In the genomic region with DNA sequence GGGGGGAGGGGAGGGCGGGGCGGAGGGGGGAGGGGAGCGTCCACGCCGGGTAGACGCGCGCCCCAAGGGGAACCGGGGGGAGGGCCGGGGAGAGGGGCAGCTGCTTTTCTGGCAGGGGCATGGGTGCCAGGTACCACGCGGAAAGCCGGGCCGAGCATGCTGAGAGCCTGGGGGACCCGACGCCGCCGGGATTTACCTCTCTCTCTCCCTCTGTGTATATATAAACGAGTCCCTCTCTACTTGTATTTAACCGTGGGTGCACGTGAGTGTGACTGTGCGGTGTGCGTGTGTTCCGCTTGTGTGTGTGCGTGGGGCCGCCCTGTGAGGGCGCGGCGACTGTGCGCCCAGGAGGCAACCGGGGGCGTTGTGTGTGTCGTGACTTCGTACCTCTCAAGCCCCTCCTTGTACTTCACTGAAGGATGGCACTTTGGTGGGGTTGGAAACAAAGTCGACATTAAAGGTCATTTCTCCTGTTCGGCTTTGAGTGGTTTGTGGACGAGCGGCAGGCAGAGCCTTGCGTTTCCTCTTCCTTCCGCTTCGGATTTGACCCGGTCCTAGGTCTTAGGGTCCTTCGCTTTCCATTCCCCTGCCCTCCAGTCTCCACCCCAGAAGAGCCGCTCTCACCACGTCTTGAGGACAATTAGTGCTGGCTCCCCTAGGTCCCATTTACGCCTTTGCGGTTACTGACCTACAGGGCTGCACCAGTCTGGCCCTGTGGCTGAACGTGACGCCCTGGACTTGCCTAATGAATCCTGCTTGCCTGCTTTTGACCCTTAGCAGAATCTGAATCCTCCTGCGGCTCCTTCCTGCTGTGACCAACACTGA, we compare ENCODE assay signal across 10 cellular contexts. TPM values are rescaled to one million over a fixed set of nuclear protein-coding genes. Genes with fewer than 3 reads are reported as not detected.
DNase-seq lines count a peak whose midpoint lies in the region; ATAC-seq and TF ChIP-seq lines count a peak whose summit lies in the region.
"Had no signal": no experiment of that assay in that cellular context is flagged by ENCODE, and none has a peak within 500 bp of the region (broad histone marks: within the 10 kb centered on the region; RNA-seq: fewer than 3 reads in every experiment).

No MANE protein-coding gene starts in this region.

- CTCF ChIA-PET in activated CD8-positive, alpha-beta T cell treated with anti-CD3 and anti-CD28 coated beads for 36 hours (lab: Charles Lee) = interaction anchor here (0.6 to 6.3 kb wide), 2 partner anchors 14 to 1140 kb away, joined by 3 to 27 read pairs; no protein-coding TSS in a partner anchor

- POLR2A ChIA-PET in activated CD8-positive, alpha-beta T cell treated with anti-CD3 and anti-CD28 coated beads for 36 hours (lab: Charles Lee) = no interaction called here

- H4K20me1 ChIP-seq in hepatocyte (ENCODE audit: insufficient read depth, poor library complexity, severe bottlenecking) = no peaks in the 10 kb centered on the region

- no peak overlapping the region for H3K27ac Mint-ChIP-seq in activated CD4-positive, alpha-beta T cell treated with anti-CD3 and anti-CD28 coated beads, Interleukin-2, amount 10 ng/mL, durations not matched to agents 24 days and 14 days
- no peak overlapping the region for H3K27ac Mint-ChIP-seq in activated CD8-positive, alpha-beta T cell treated with anti-CD3 and anti-CD28 coated beads for 36 hours

- H2AFZ ChIP-seq in hepatocyte = no peak overlapping the region

- DNase-seq in activated CD4-positive, alpha-beta T cell treated with anti-CD3 and anti-CD28 coated beads, Interleukin-2, amount 10 ng/mL, durations not matched to agents 24 days and 14 days = no peak
- no peak for DNase-seq in activated CD4-positive, alpha-beta T cell treated with anti-CD3 and anti-CD28 coated beads, Interleukin-2, amount 50 U/mL, for 48 hours
- DNase-seq in activated CD8-positive, alpha-beta T cell treated with anti-CD3 and anti-CD28 coated beads for 36 hours = peak; percentile 9
- DNase-seq in hepatocyte (ENCODE audit: low spot score) (no peak), sciatic nerve (ENCODE audit: low spot score) (peak; percentile 45), globus pallidus (ENCODE audit: low spot score) (no peak), ureter (ENCODE audit: low spot score) (no peak)
- DNase-seq: ACHN, GDM1 had no signal

- H3K36me3 ChIP-seq in hepatocyte (replicated peaks; ENCODE audit: insufficient read depth, low read depth) = no peaks in the 10 kb centered on the region

- no peak for TF ChIP-seq CTCF in activated CD8-positive, alpha-beta T cell treated with anti-CD3 and anti-CD28 coated beads for 36 hours (IDR thresholded peaks at IDR 0.05)
- TF ChIP-seq CTCF in hepatocyte (IDR thresholded peaks at IDR 0.05; ENCODE audit: poor library complexity) = no peak

- H3K9me2 ChIP-seq in hepatocyte (replicated peaks; ENCODE audit: insufficient read depth) = no peaks in the 10 kb centered on the region

- H3K4me1 ChIP-seq in hepatocyte (ENCODE audit: insufficient read depth) = no peaks in the 10 kb centered on the region

- ATAC-seq in activated CD8-positive, alpha-beta T cell treated with anti-CD3 and anti-CD28 coated beads for 36 hours = no peak
- ATAC-seq in sciatic nerve (no peak), GM19397 (IDR thresholded peaks at IDR 0.05; ENCODE audit: unreplicated experiment) (no peak)

- no peaks in the 10 kb centered on the region for H3K9me3 Mint-ChIP-seq in activated CD4-positive, alpha-beta T cell treated with anti-CD3 and anti-CD28 coated beads, Interleukin-2, amount 10 ng/mL, durations not matched to agents 24 days and 14 days
- H3K9me3 Mint-ChIP-seq in activated CD8-positive, alpha-beta T cell treated with anti-CD3 and anti-CD28 coated beads for 36 hours = no peaks in the 10 kb centered on the region

- H3K79me2 ChIP-seq in hepatocyte = no peaks in the 10 kb centered on the region

- H3K4me3 Mint-ChIP-seq in activated CD4-positive, alpha-beta T cell treated with anti-CD3 and anti-CD28 coated beads, Interleukin-2, amount 10 ng/mL, durations not matched to agents 24 days and 14 days = peak overlapping the region; percentile 58
- peak overlapping the region; percentile 60 for H3K4me3 Mint-ChIP-seq in activated CD8-positive, alpha-beta T cell treated with anti-CD3 and anti-CD28 coated beads for 36 hours

- peaks cover 52% of the 10 kb centered on the region for H3K27me3 ChIP-seq in hepatocyte

- H3K4me2 ChIP-seq in hepatocyte = peak overlapping the region; percentile 87

- no peaks in the 10 kb centered on the region for H3K36me3 Mint-ChIP-seq in activated CD4-positive, alpha-beta T cell treated with anti-CD3 and anti-CD28 coated beads, Interleukin-2, amount 10 ng/mL, durations not matched to agents 24 days and 14 days (ENCODE audit: low read depth)
- H3K36me3 Mint-ChIP-seq in activated CD8-positive, alpha-beta T cell treated with anti-CD3 and anti-CD28 coated beads for 36 hours (ENCODE audit: low read depth) = no peaks in the 10 kb centered on the region

- no peak overlapping the region for H3K4me3 ChIP-seq in hepatocyte

- no peak overlapping the region for H3K27ac ChIP-seq in hepatocyte

- WGBS in hepatocyte (ENCODE audit: low lambda C conversion rate, missing lambda C conversion rate) = 73% methylated on average over 32 of the region's 50 CpGs

- H3K9me3 ChIP-seq in hepatocyte (ENCODE audit: low read depth) = no peaks in the 10 kb centered on the region

- intact Hi-C loops in activated CD4-positive, alpha-beta T cell treated with anti-CD3 and anti-CD28 coated beads, Interleukin-2, amount 10 ng/mL, durations not matched to agents 24 days and 14 days (cut with micrococcal nuclease) = loop anchor here (5.0 kb wide), 1 partner anchor 530 kb away; no protein-coding TSS in a partner anchor
- intact Hi-C loops in activated CD8-positive, alpha-beta T cell treated with anti-CD3 and anti-CD28 coated beads for 36 hours (cut with micrococcal nuclease) = no loop called here
- intact Hi-C loops in sciatic nerve (cut with DNase I) = no loop called here

- H3K4me1 Mint-ChIP-seq in activated CD4-positive, alpha-beta T cell treated with anti-CD3 and anti-CD28 coated beads, Interleukin-2, amount 10 ng/mL, durations not matched to agents 24 days and 14 days = peaks cover 4% of the 10 kb centered on the region
- H3K4me1 Mint-ChIP-seq in activated CD8-positive, alpha-beta T cell treated with anti-CD3 and anti-CD28 coated beads for 36 hours (ENCODE audit: low read depth) = peaks cover 11% of the 10 kb centered on the region

- peaks cover 62% of the 10 kb centered on the region for H3K27me3 Mint-ChIP-seq in activated CD4-positive, alpha-beta T cell treated with anti-CD3 and anti-CD28 coated beads, Interleukin-2, amount 10 ng/mL, durations not matched to agents 24 days and 14 days
- peaks cover 43% of the 10 kb centered on the region for H3K27me3 Mint-ChIP-seq in activated CD8-positive, alpha-beta T cell treated with anti-CD3 and anti-CD28 coated beads for 36 hours

RNA-seq across cellular contexts. Expression of gene TTC1, which starts 36.2 kb away (rescaled TPM):
- 64.8 and 68.0 TPM in 2 replicates for total RNA-seq in activated CD4-positive, alpha-beta T cell treated with anti-CD3 and anti-CD28 coated beads, Interleukin-2, amount 10 ng/mL, durations not matched to agents 24 days and 14 days
- 10 to 100 TPM; 50.2 to 57.5 TPM for total RNA-seq in activated CD8-positive, alpha-beta T cell treated with anti-CD3 and anti-CD28 coated beads for 36 hours
- 41.8 and 46.9 TPM in 2 replicates for total RNA-seq in hepatocyte
- polyA plus RNA-seq in hepatocyte = 50.2 and 57.3 TPM in 2 replicates
- total RNA-seq in sciatic nerve = 47.2 TPM
- 38.0 TPM for total RNA-seq in ureter

RNA-seq across cellular contexts. Expression of gene ADRA1B, which starts 56.5 kb away (rescaled TPM):
- total RNA-seq in activated CD4-positive, alpha-beta T cell treated with anti-CD3 and anti-CD28 coated beads, Interleukin-2, amount 10 ng/mL, durations not matched to agents 24 days and 14 days = not detected in 2 replicates
- not detected for total RNA-seq in activated CD8-positive, alpha-beta T cell treated with anti-CD3 and anti-CD28 coated beads for 36 hours
- total RNA-seq in hepatocyte (2.0 and 2.6 TPM in 2 replicates), sciatic nerve (1.6 TPM), ureter (0.23 TPM)
- 3.5 and 3.8 TPM in 2 replicates for polyA plus RNA-seq in hepatocyte

Comparison
In these comparisons a context has a peak if more than half of its experiments do, and no peak if none do; other contexts are left out.
1. DNase-seq: peak in activated CD8-positive, alpha-beta T cell treated with anti-CD3 and anti-CD28 coated beads for 36 hours (single experiment) and sciatic nerve (single experiment); none in activated CD4-positive, alpha-beta T cell treated with anti-CD3 and anti-CD28 coated beads, Interleukin-2, amount 10 ng/mL, durations not matched to agents 24 days and 14 days (single experiment), activated CD4-positive, alpha-beta T cell treated with anti-CD3 and anti-CD28 coated beads, Interleukin-2, amount 50 U/mL, for 48 hours (0 of 2), hepatocyte (single experiment), globus pallidus (single experiment) and ureter (single experiment).